1 cellular context compared by ENCODE assay signal in genomic region chr20:31803552-31804291, GRCh38.
A peak's percentile ranks its signal among the peaks of the same experiment; 100 is the strongest.
TF ChIP-seq lines count a peak whose summit lies in the region.

No MANE protein-coding gene starts in this region.

TF ChIP-seq in HepG2, 621 proteins besides CTCF, POLR2A, EP300 and RAD21:
- TF ChIP-seq THRA (CRISPR knock-in tag; IDR thresholded peaks at IDR 0.05; ENCODE audit: borderline replicate concordance) (no peak), RBM22 (optimal IDR thresholded peaks at IDR 0.05; ENCODE audit: low read length) (peak; percentile 94)
